In genomic region chr17:81184596-81184995, GRCh38 we compare ENCODE assay signal across 1 cellular context.
TF ChIP-seq lines count a peak whose summit lies in the region.

No MANE protein-coding gene starts in this region.

TF ChIP-seq in WTC11, 78 proteins besides CTCF, POLR2A, EP300 and RAD21 (continued from another document):
- TF ChIP-seq STAT6 (CRISPR knock-in tag; conservative IDR thresholded peaks at IDR 0.05; ENCODE audit: low read depth): no peak
- TF ChIP-seq ZBTB43 (CRISPR knock-in tag; IDR thresholded peaks at IDR 0.05): no peak
- TF ChIP-seq OVOL2 (CRISPR knock-in tag; IDR thresholded peaks at IDR 0.05; ENCODE audit: borderline replicate concordance): no peak
- TF ChIP-seq RELA (CRISPR knock-in tag; IDR thresholded peaks at IDR 0.05; ENCODE audit: borderline replicate concordance): no peak
- no peak for TF ChIP-seq JUN (CRISPR knock-in tag; IDR thresholded peaks at IDR 0.05)
